Comparison of ENCODE assay signal across 13 cellular contexts in genomic region chr3:138938056-138938876, GRCh38. TPM values are rescaled to one million over a fixed set of nuclear protein-coding genes. Genes with fewer than 3 reads are reported as not detected.
DNase-seq lines count a peak whose midpoint lies in the region; ATAC-seq and TF ChIP-seq lines count a peak whose summit lies in the region.
"Had no signal": no experiment of that assay in that cellular context is flagged by ENCODE, and none has a peak within 500 bp of the region (broad histone marks: within the 10 kb centered on the region; RNA-seq: fewer than 3 reads in every experiment).

No MANE protein-coding gene starts in this region.

- no peaks in the 10 kb centered on the region for H4K20me1 ChIP-seq in mammary epithelial cell (ENCODE audit: insufficient read depth, low read length)

- WGBS in mammary epithelial cell (ENCODE audit: low coverage, missing lambda C conversion rate) = 11% methylated on average over 26 of the region's 48 CpGs
- WGBS in trophoblast cell (ENCODE audit: extremely low coverage, insufficient coverage, insufficient read length) = no CpG with 5 or more reads among the region's 48 CpGs

- H3K18ac ChIP-seq in trophoblast cell (ENCODE audit: low read length) = no peak overlapping the region

- no peak overlapping the region for H3K14ac ChIP-seq in trophoblast cell (ENCODE audit: low read length)

- H2BK5ac ChIP-seq in trophoblast cell (ENCODE audit: low read depth, low read length, poor library complexity) = no peak overlapping the region

- no peak overlapping the region for H2AK5ac ChIP-seq in trophoblast cell (ENCODE audit: low read length)

- no peak overlapping the region for H4K8ac ChIP-seq in trophoblast cell (ENCODE audit: low read depth, low read length)

- H3K27ac Mint-ChIP-seq in activated T-cell treated with anti-CD3 and anti-CD28 coated beads, Interleukin-2, amount 50 U/mL, for 24 hours = no peak overlapping the region

- no peak overlapping the region for H3K4me3 ChIP-seq in mammary epithelial cell (replicated peaks in 1 of 3; ENCODE audit: insufficient read depth in 1 of 3, low read depth in 2 of 3, low read length in 3 of 3)
- peak overlapping the region in 1 of 3 donors; percentile 34 for H3K4me3 ChIP-seq in breast epithelium
- peak overlapping the region; percentile 68 for H3K4me3 ChIP-seq in iPS-15b (ENCODE audit: low read depth, low read length)
- no peak overlapping the region for H3K4me3 ChIP-seq in trophoblast cell (ENCODE audit: low read depth, low read length)
- H3K4me3 ChIP-seq: thyroid gland had no signal

- H3K4me2 ChIP-seq in mammary epithelial cell (ENCODE audit: insufficient read depth, low read depth, low read length) = no peak overlapping the region
- no peak overlapping the region for H3K4me2 ChIP-seq in trophoblast cell (ENCODE audit: low read length)

- H3K27me3 ChIP-seq in mammary epithelial cell (ENCODE audit: insufficient read depth, low read length) (peaks cover 36% of the 10 kb centered on the region), breast epithelium (peaks cover 13 to 81% of the 10 kb centered on the region in 2 donors), iPS-15b (ENCODE audit: control insufficient read depth, insufficient read depth, low read length) (peaks cover 87% of the 10 kb centered on the region), trophoblast cell (ENCODE audit: insufficient read depth, low read length) (peaks cover 55% of the 10 kb centered on the region)

- H3K4me3 Mint-ChIP-seq in activated T-cell treated with anti-CD3 and anti-CD28 coated beads, Interleukin-2, amount 50 U/mL, for 24 hours = peak overlapping the region; percentile 48
- H3K4me3 Mint-ChIP-seq: T-helper 1 cell treated with Interleukin-12 subunit alpha and Interleukin-12 subunit beta and Interleukin-4 antibody, amounts not matched to agents 30 μg/mL and 1 μg/mL, for 36 hours had no signal

- peaks cover 19% of the 10 kb centered on the region for H3K4me1 ChIP-seq in mammary epithelial cell (ENCODE audit: insufficient read depth, low read length)
- H3K4me1 ChIP-seq in breast epithelium = peaks cover 0 to 21% of the 10 kb centered on the region in 2 donors
- H3K4me1 ChIP-seq in iPS-15b (ENCODE audit: control insufficient read depth, insufficient read depth, low read length) = peaks cover 8% of the 10 kb centered on the region
- peaks cover 12% of the 10 kb centered on the region in 2 experiments for H3K4me1 ChIP-seq in trophoblast cell (ENCODE audit: control insufficient read depth in 1 of 2, insufficient read depth in 2 of 2, low read length in 2 of 2)

- peaks cover 40% of the 10 kb centered on the region for H3K4me1 Mint-ChIP-seq in activated T-cell treated with anti-CD3 and anti-CD28 coated beads, Interleukin-2, amount 50 U/mL, for 24 hours (ENCODE audit: low read depth)

- ATAC-seq in GM21717 (IDR thresholded peaks at IDR 0.05; ENCODE audit: unreplicated experiment) = no peak

- no peak for TF ChIP-seq POLR2A in breast epithelium (IDR thresholded peaks at IDR 0.05)

- H3K27ac ChIP-seq in mammary epithelial cell (ENCODE audit: insufficient read depth, low read depth, low read length) = no peak overlapping the region
- no peak overlapping the region for H3K27ac ChIP-seq in breast epithelium
- H3K27ac ChIP-seq in trophoblast cell (ENCODE audit: low read depth, low read length) = no peak overlapping the region
- H3K27ac ChIP-seq: thyroid gland had no signal

- no peak for DNase-seq in mammary epithelial cell
- no peak for DNase-seq in breast epithelium (ENCODE audit: low spot score in 2 of 2)
- DNase-seq in activated T-cell treated with anti-CD3 and anti-CD28 coated beads, Interleukin-2, amount 50 U/mL, for 24 hours = peak; percentile 60
- DNase-seq in stimulated activated CD8-positive, alpha-beta memory T cell treated with anti-CD3 and anti-CD28 coated beads, Interleukin-4, amount 100 ng/mL, for 48 hours = peak; percentile 34
- DNase-seq in trophoblast cell = no peak
- no peak for DNase-seq in NCI-H2171 (lab: John Stamatoyannopoulos, UW)
- DNase-seq: islet precursor cell, NCI-H146, thyroid gland had no signal

- H3K9me3 Mint-ChIP-seq in activated T-cell treated with anti-CD3 and anti-CD28 coated beads, Interleukin-2, amount 50 U/mL, for 24 hours = no peaks in the 10 kb centered on the region
- H3K9me3 Mint-ChIP-seq: T-helper 1 cell treated with Interleukin-12 subunit alpha and Interleukin-12 subunit beta and Interleukin-4 antibody, amounts not matched to agents 30 μg/mL and 1 μg/mL, for 36 hours had no signal

- H3K79me1 ChIP-seq in trophoblast cell (ENCODE audit: low read length) = no peaks in the 10 kb centered on the region

- H3K23ac ChIP-seq in trophoblast cell (ENCODE audit: low read length) = no peak overlapping the region

- no TSS peak for BruUV-seq in mammary epithelial cell (replicated peaks; lab: Mats Ljungman, UMichigan)

- H3K4ac ChIP-seq in trophoblast cell (ENCODE audit: low read depth, low read length) = no peak overlapping the region

- in situ Hi-C loops in mammary epithelial cell (cut with MboI; ENCODE audit: low sequenced_read_pairs in 2 of 2) = loop anchor here (10.0 kb wide), 2 partner anchors 377 to 397 kb away; no protein-coding TSS in a partner anchor

- intact Hi-C loops in mammary epithelial cell (cut with micrococcal nuclease) (loop anchor here (5.0 kb wide), 2 partner anchors 174 to 606 kb away; no protein-coding TSS in a partner anchor), breast epithelium (cut with DNase I; ENCODE audit: low total_unique reads) (no loop called here)

- CTCF ChIA-PET in mammary epithelial cell (lab: Charles Lee; ENCODE audit: low non-redundant PET) = interaction anchor here (0.6 kb wide), 1 partner anchor 22 kb away, joined by 3 read pairs; no protein-coding TSS in a partner anchor

- H3K9me3 ChIP-seq in mammary epithelial cell (replicated peaks; ENCODE audit: insufficient read depth, low read length) = no peaks in the 10 kb centered on the region
- no peaks in the 10 kb centered on the region for H3K9me3 ChIP-seq in breast epithelium
- H3K9me3 ChIP-seq in iPS-15b (ENCODE audit: control insufficient read depth, insufficient read depth, low read length) = no peaks in the 10 kb centered on the region
- H3K9me3 ChIP-seq in trophoblast cell (ENCODE audit: insufficient read depth, low read depth, low read length) = peaks cover 4% of the 10 kb centered on the region
- H3K9me3 ChIP-seq: thyroid gland had no signal

- H2BK12ac ChIP-seq in trophoblast cell (ENCODE audit: low read length) = no peak overlapping the region

- H3K79me2 ChIP-seq in mammary epithelial cell (ENCODE audit: insufficient read depth, low read length) = no peaks in the 10 kb centered on the region
- H3K79me2 ChIP-seq in trophoblast cell (ENCODE audit: control insufficient read depth, insufficient read depth, low read length, poor library complexity) = no peaks in the 10 kb centered on the region

- H3K9ac ChIP-seq in mammary epithelial cell (ENCODE audit: insufficient read depth, low read length) (no peak overlapping the region), iPS-15b (ENCODE audit: low read depth, low read length) (no peak overlapping the region), trophoblast cell (ENCODE audit: low read length) (no peak overlapping the region)

- no peaks in the 10 kb centered on the region for H3K36me3 Mint-ChIP-seq in activated T-cell treated with anti-CD3 and anti-CD28 coated beads, Interleukin-2, amount 50 U/mL, for 24 hours (ENCODE audit: low read depth)

- dilution Hi-C loops in mammary epithelial cell (cut with HindIII; ENCODE audit: low sequenced_read_pairs) = no loop called here

- no peak overlapping the region for H4K12ac ChIP-seq in trophoblast cell (ENCODE audit: low read depth, low read length)

- TF ChIP-seq CTCF in mammary epithelial cell (conservative IDR thresholded peaks at IDR 0.05 in 1 of 2, IDR thresholded peaks at IDR 0.05 in 1 of 2; ENCODE audit: extremely low read depth in 1 of 2, insufficient read depth in 1 of 2, low read depth in 1 of 2, low read length in 2 of 2) (no peak), breast epithelium (IDR thresholded peaks at IDR 0.05) (no peak)

- H2BK120ac ChIP-seq in trophoblast cell (ENCODE audit: insufficient read depth, low read length, poor library complexity) = no peak overlapping the region

- H3K27me3 Mint-ChIP-seq in activated T-cell treated with anti-CD3 and anti-CD28 coated beads, Interleukin-2, amount 50 U/mL, for 24 hours = peaks cover 99% of the 10 kb centered on the region

- no peak overlapping the region for H4K91ac ChIP-seq in trophoblast cell (ENCODE audit: low read depth, low read length)

- H3K36me3 ChIP-seq in mammary epithelial cell (ENCODE audit: insufficient read depth, low read length) (no peaks in the 10 kb centered on the region), breast epithelium (no peaks in the 10 kb centered on the region), iPS-15b (ENCODE audit: control insufficient read depth, insufficient read depth, low read length) (no peaks in the 10 kb centered on the region), trophoblast cell (ENCODE audit: control insufficient read depth in 1 of 2, insufficient read depth in 2 of 2, low read length in 2 of 2) (no peaks in the 10 kb centered on the region)
- H3K36me3 ChIP-seq: thyroid gland had no signal

- H2AFZ ChIP-seq in mammary epithelial cell (ENCODE audit: low read depth, low read length) (peak overlapping the region; percentile 3), trophoblast cell (ENCODE audit: insufficient read depth, low read length, poor library complexity) (no peak overlapping the region)

RNA-seq across cellular contexts. Expression of gene FOXL2, which starts 8.7 kb away (rescaled TPM):
- total RNA-seq in mammary epithelial cell = 1 to 10 TPM in 1 of 2 donors, under 1 TPM in 1; 0.64 to 1.5 TPM
- 0.48 TPM for polyA plus RNA-seq in mammary epithelial cell
- polyA minus RNA-seq in mammary epithelial cell = not detected
- under 1 TPM in 1 of 3 donors, not detected in 2; 0.33 TPM for total RNA-seq in breast epithelium
- polyA plus RNA-seq in trophoblast cell (2013) = 0.25 and 0.26 TPM in 2 replicates
- total RNA-seq: HT1080, thyroid gland had no signal

RNA-seq across cellular contexts. Expression of gene FOXL2NB, which starts 8.8 kb away (rescaled TPM):
- total RNA-seq in mammary epithelial cell (under 1 TPM; 0.42 to 0.50 TPM), breast epithelium (under 1 TPM in 1 of 3 donors, not detected in 2; 0.33 TPM)
- 0.09 TPM for polyA plus RNA-seq in mammary epithelial cell
- not detected for polyA minus RNA-seq in mammary epithelial cell
- polyA plus RNA-seq in trophoblast cell (2013) = 0.37 and 0.38 TPM in 2 replicates
- total RNA-seq: HT1080, thyroid gland had no signal

Comparison
In these comparisons a context has a peak if more than half of its experiments do, and no peak if none do; other contexts are left out.
1. DNase-seq: peak in activated T-cell treated with anti-CD3 and anti-CD28 coated beads, Interleukin-2, amount 50 U/mL, for 24 hours (single experiment) and stimulated activated CD8-positive, alpha-beta memory T cell treated with anti-CD3 and anti-CD28 coated beads, Interleukin-4, amount 100 ng/mL, for 48 hours (single experiment); none in mammary epithelial cell (single experiment), breast epithelium (0 of 2), trophoblast cell (0 of 2) and NCI-H2171 (single experiment).